Comparison of ENCODE assay signal across 8 cellular contexts in genomic region chr3:5186089-5186853, GRCh38.
DNase-seq lines count a peak whose midpoint lies in the region; ATAC-seq and TF ChIP-seq lines count a peak whose summit lies in the region.

No MANE protein-coding gene starts in this region.

- TF ChIP-seq POLR2A in erythroblast (IDR thresholded peaks at IDR 0.05; ENCODE audit: low read length): no peak

- peaks cover 32% of the 10 kb centered on the region for H3K36me3 Mint-ChIP-seq in stimulated activated memory B cell treated with anti-CD40 and anti-IgM and Interleukin-4, amounts not matched to agents 10 μg/mL and 1 μg/mL and 100 μg/mL, for 72 hours

- H3K9me3 Mint-ChIP-seq in stimulated activated memory B cell treated with anti-CD40 and anti-IgM and Interleukin-4, amounts not matched to agents 10 μg/mL and 1 μg/mL and 100 μg/mL, for 72 hours: no peaks in the 10 kb centered on the region

- DNase-seq in GF-D8 (lab: John Stamatoyannopoulos, UW) (peak; percentile 97), RKO (ENCODE audit: low spot score) (peak; percentile 39), erythroblast (lab: John Stamatoyannopoulos, UW) (peak; percentile 30 to 44), iPS-NIHi11 (ENCODE audit: low spot score) (no peak)

- ATAC-seq in GM21723 (IDR thresholded peaks at IDR 0.05; ENCODE audit: unreplicated experiment) (peak; percentile 17), HG02571 (IDR thresholded peaks at IDR 0.05; ENCODE audit: unreplicated experiment) (no peak), HG02642 (IDR thresholded peaks at IDR 0.05; ENCODE audit: poor library complexity, unreplicated experiment) (no peak)
- no peak for ATAC-seq in stimulated activated memory B cell treated with anti-CD40 and anti-IgM and Interleukin-4, amounts not matched to agents 10 μg/mL and 1 μg/mL and 100 μg/mL, for 72 hours

- peaks cover 50% of the 10 kb centered on the region for H3K4me1 Mint-ChIP-seq in stimulated activated memory B cell treated with anti-CD40 and anti-IgM and Interleukin-4, amounts not matched to agents 10 μg/mL and 1 μg/mL and 100 μg/mL, for 72 hours

- H3K27me3 Mint-ChIP-seq in stimulated activated memory B cell treated with anti-CD40 and anti-IgM and Interleukin-4, amounts not matched to agents 10 μg/mL and 1 μg/mL and 100 μg/mL, for 72 hours: no peaks in the 10 kb centered on the region

- peak overlapping the region; percentile 100 for H3K4me3 Mint-ChIP-seq in stimulated activated memory B cell treated with anti-CD40 and anti-IgM and Interleukin-4, amounts not matched to agents 10 μg/mL and 1 μg/mL and 100 μg/mL, for 72 hours

- peak overlapping the region; percentile 99 for H3K27ac Mint-ChIP-seq in stimulated activated memory B cell treated with anti-CD40 and anti-IgM and Interleukin-4, amounts not matched to agents 10 μg/mL and 1 μg/mL and 100 μg/mL, for 72 hours
